In genomic region chr18:7020995-7021777, GRCh38 we compare ENCODE assay signal across 21 cellular contexts.
DNase-seq lines count a peak whose midpoint lies in the region; ATAC-seq, FAIRE-seq and TF ChIP-seq lines count a peak whose summit lies in the region.
"Had no signal": no experiment of that assay in that cellular context is flagged by ENCODE, and none has a peak within 500 bp of the region (broad histone marks: within the 10 kb centered on the region; RNA-seq: fewer than 3 reads in every experiment).

No MANE protein-coding gene starts in this region.

- ATAC-seq in HepG2 = peak; percentile 25; the same call in 1 of the 3 replicates
- ATAC-seq in right lobe of liver = no peak
- ATAC-seq in GM21447 (IDR thresholded peaks at IDR 0.05; ENCODE audit: unreplicated experiment) = no peak
- ATAC-seq: Panc1, Right ventricle myocardium inferior had no signal

- H4K20me1 ChIP-seq in HepG2 (ENCODE audit: insufficient read depth, low read length) = no peaks in the 10 kb centered on the region

- CTCF ChIA-PET in HepG2 (lab: Yijun Ruan, JAX; ENCODE audit: low intra/inter-chr PET ratio, low total read pairs) = interaction anchor here (1.8 kb wide), 1 partner anchor 101 kb away, joined by 26 read pairs; no protein-coding TSS in a partner anchor

- TF ChIP-seq EP300 in HepG2 (IDR thresholded peaks at IDR 0.05; ENCODE audit: low read depth in 2 of 2, low read length in 2 of 2) = no peak
- TF ChIP-seq EP300 in HepG2 (CRISPR knock-in tag; IDR thresholded peaks at IDR 0.05; ENCODE audit: borderline replicate concordance) = no peak
- TF ChIP-seq EP300 in stomach (IDR thresholded peaks at IDR 0.05) = no peak

- H3K36me3 Mint-ChIP-seq in endodermal cell (ENCODE audit: low read depth) = peaks cover 79% of the 10 kb centered on the region

- TF ChIP-seq CTCF in HepG2 (CRISPR knock-in tag; IDR thresholded peaks at IDR 0.05) (peak; percentile 19; the same call in 1 of the 2 replicates), right lobe of liver (IDR thresholded peaks at IDR 0.05) (no peak), endodermal cell (conservative IDR thresholded peaks at IDR 0.05) (peak; percentile 52), kidney epithelial cell (IDR thresholded peaks at IDR 0.05; ENCODE audit: insufficient read depth, low read length, poor library complexity, severe bottlenecking) (peak; percentile 6), stomach (IDR thresholded peaks at IDR 0.05) (no peak), coronary artery (IDR thresholded peaks at IDR 0.05) (no peak)

- FAIRE-seq in HepG2 (lab: Jason Lieb, UNC) = no peak
- FAIRE-seq: GM12891 had no signal

- H3K4me1 ChIP-seq in HepG2 (ENCODE audit: insufficient read depth, low read length) = no peaks in the 10 kb centered on the region
- no peaks in the 10 kb centered on the region for H3K4me1 ChIP-seq in right lobe of liver
- no peaks in the 10 kb centered on the region for H3K4me1 ChIP-seq in endodermal cell (ENCODE audit: control insufficient read depth, insufficient read depth, low read length)
- no peaks in the 10 kb centered on the region for H3K4me1 ChIP-seq in stomach

- H3K36me3 ChIP-seq in HepG2 (replicated peaks in 1 of 2; ENCODE audit: control insufficient read depth in 1 of 2, insufficient read depth in 2 of 2, low read length in 2 of 2) = no peaks in the 10 kb centered on the region
- H3K36me3 ChIP-seq in right lobe of liver = no peaks in the 10 kb centered on the region
- peaks cover 85% of the 10 kb centered on the region for H3K36me3 ChIP-seq in endodermal cell (ENCODE audit: control insufficient read depth, insufficient read depth, low read length)
- no peaks in the 10 kb centered on the region for H3K36me3 ChIP-seq in kidney epithelial cell (ENCODE audit: control insufficient read depth, insufficient read depth, low read length)
- H3K36me3 ChIP-seq in stomach = no peaks in the 10 kb centered on the region
- H3K36me3 ChIP-seq: MG63 had no signal

- H3K4me3 ChIP-seq in HepG2 (replicated peaks in 1 of 3; ENCODE audit: insufficient read depth in 1 of 3, low read depth in 2 of 3, low read length in 3 of 3) = no peak overlapping the region
- no peak overlapping the region for H3K4me3 ChIP-seq in right lobe of liver
- H3K4me3 ChIP-seq in endodermal cell (ENCODE audit: low read length) = no peak overlapping the region
- no peak overlapping the region for H3K4me3 ChIP-seq in kidney epithelial cell (ENCODE audit: low read depth, low read length)
- no peak overlapping the region for H3K4me3 ChIP-seq in stomach
- H3K4me3 ChIP-seq in coronary artery = no peak overlapping the region
- H3K4me3 ChIP-seq: MG63 had no signal

- TF ChIP-seq POLR2A in HepG2 (IDR thresholded peaks at IDR 0.05; ENCODE audit: insufficient read depth in 1 of 2, low read depth in 2 of 2, low read length in 2 of 2) (no peak), right lobe of liver (IDR thresholded peaks at IDR 0.05) (no peak), stomach (IDR thresholded peaks at IDR 0.05) (no peak)

- intact Hi-C loops in HepG2 (cut with micrococcal nuclease; ENCODE audit: unreplicated experiment) (loop anchor here (5.0 kb wide), 1 partner anchor 479 kb away; no protein-coding TSS in a partner anchor), right lobe of liver (cut with DNase I) (no loop called here), stomach (cut with DNase I; ENCODE audit: low total_unique reads) (no loop called here)

- H3K9ac ChIP-seq in HepG2 (ENCODE audit: insufficient read depth, low read depth, low read length) (no peak overlapping the region), endodermal cell (ENCODE audit: extremely low read depth, low read length, poor library complexity, severe bottlenecking) (no peak overlapping the region)

- TF ChIP-seq RAD21 in HepG2 (CRISPR knock-in tag; IDR thresholded peaks at IDR 0.05) = no peak

- POLR2A ChIA-PET in HepG2 (lab: Yijun Ruan, JAX) = no interaction called here

- no peaks in the 10 kb centered on the region for H3K27me3 Mint-ChIP-seq in endodermal cell (ENCODE audit: insufficient read depth)

- no peaks in the 10 kb centered on the region for H3K9me3 Mint-ChIP-seq in endodermal cell

- H3K27me3 ChIP-seq in HepG2 (ENCODE audit: control insufficient read depth in 1 of 2, insufficient read depth in 2 of 2, low read length in 2 of 2) (no peaks in the 10 kb centered on the region; a peak in 1 of 5 replicates), right lobe of liver (no peaks in the 10 kb centered on the region), endodermal cell (ENCODE audit: control insufficient read depth, insufficient read depth, low read length, poor library complexity, severe bottlenecking) (no peaks in the 10 kb centered on the region), kidney epithelial cell (ENCODE audit: control insufficient read depth, insufficient read depth, low read length) (no peaks in the 10 kb centered on the region), stomach (no peaks in the 10 kb centered on the region)
- H3K27me3 ChIP-seq: MG63 had no signal

- H3K79me2 ChIP-seq in HepG2 (ENCODE audit: insufficient read depth, low read length) = no peaks in the 10 kb centered on the region

- 59% methylated on average over 13 of the region's 13 CpGs for WGBS in HepG2 (ENCODE audit: low lambda C conversion rate)
- 78% methylated on average over 13 of the region's 13 CpGs for WGBS in right lobe of liver (ENCODE audit: insufficient coverage, low coverage, low lambda C conversion rate, missing lambda C conversion rate)
- WGBS in endodermal cell (ENCODE audit: insufficient coverage in 1 of 2, insufficient read length in 1 of 2), 2 experiments = 96 to 97% methylated on average over 5 to 13 of the region's 13 CpGs
- WGBS in stomach, 5 donors = 90 to 94% (median 92%) methylated on average over 13 of the region's 13 CpGs

- no peak overlapping the region for H3K4me2 ChIP-seq in HepG2 (ENCODE audit: low read depth, low read length)

- no peak overlapping the region for H2AFZ ChIP-seq in HepG2 (ENCODE audit: low read length)

- H3K27ac ChIP-seq in HepG2 (ENCODE audit: extremely low read length, insufficient read depth, low read length) (no peak overlapping the region), right lobe of liver (no peak overlapping the region), endodermal cell (ENCODE audit: low read depth, low read length) (no peak overlapping the region), stomach (no peak overlapping the region), coronary artery (no peak overlapping the region)
- H3K27ac ChIP-seq: C4-2B, HL-60 had no signal

- DNase-seq in HepG2 (ENCODE audit: low spot score) (no peak), right lobe of liver (no peak), endodermal cell (peak; percentile 72), kidney epithelial cell (ENCODE audit: low read depth) (no peak), stomach (no peak), NCI-H1105 treated with DMSO at 0.1 percent for 48 hours (lab: John Stamatoyannopoulos, UW) (no peak), coronary artery (ENCODE audit: low spot score) (no peak)
- DNase-seq: COR-L47, DMS153, KG1, MG63, NCI-H1092 treated with DMSO at 0.1 percent for 48 hours, NCI-H187, NCI-H446 treated with DMSO at 0.1 percent for 48 hours, NCI-H774 had no signal

- H3K4me3 Mint-ChIP-seq in endodermal cell = no peak overlapping the region

- H3K27ac Mint-ChIP-seq in endodermal cell = no peak overlapping the region

- no TSS peak for BruUV-seq in HepG2 (replicated peaks; lab: Mats Ljungman, UMichigan)

- H3K9me3 ChIP-seq in HepG2 (ENCODE audit: low read length) (no peaks in the 10 kb centered on the region), right lobe of liver (no peaks in the 10 kb centered on the region), endodermal cell (ENCODE audit: control insufficient read depth, low read length) (no peaks in the 10 kb centered on the region), stomach (no peaks in the 10 kb centered on the region)
- H3K9me3 ChIP-seq: MG63 had no signal

- no peaks in the 10 kb centered on the region for H3K4me1 Mint-ChIP-seq in endodermal cell

- in situ Hi-C loops in HepG2 (cut with HindIII; ENCODE audit: extremely low pct_ligation_motif_present, low pct_unique_long_range_greater_than_20kb) = loop anchor here (5.0 kb wide), 1 partner anchor 99 kb away; no protein-coding TSS in a partner anchor

TF ChIP-seq in HepG2, 621 proteins besides CTCF, POLR2A, EP300 and RAD21:
- TF ChIP-seq MAFK (conservative IDR thresholded peaks at IDR 0.05 in 1 of 2, IDR thresholded peaks at IDR 0.05 in 1 of 2; ENCODE audit: low read length in 2 of 2) = peak; percentile 55 to 81; a peak in 3 of 4 replicates
- no peak for TF ChIP-seq NFIB (CRISPR knock-in tag; IDR thresholded peaks at IDR 0.05; ENCODE audit: borderline replicate concordance)
- TF ChIP-seq MAFF (IDR thresholded peaks at IDR 0.05; ENCODE audit: low read depth, low read length) = peak; percentile 77
TF ChIP-seq in HepG2: peak in this region for 2.

Comparison
In these comparisons a context has a peak if more than half of its experiments do, and no peak if none do; other contexts are left out.
1. CTCF ChIP-seq: peak in HepG2 (single experiment), endodermal cell (single experiment) and kidney epithelial cell (single experiment); none in right lobe of liver (0 of 4), stomach (0 of 7) and coronary artery (single experiment).